ENCODE assay signal across 8 cellular contexts in genomic region chr7:5045558-5046396, GRCh38. TPM values are rescaled to one million over a fixed set of nuclear protein-coding genes. Genes with fewer than 3 reads are reported as not detected.
DNase-seq lines count a peak whose midpoint lies in the region; ATAC-seq and TF ChIP-seq lines count a peak whose summit lies in the region.

RBAK (plus strand) TSS chr7:5045860; CDS start chr7:5048077, 2,217 bp downstream.

- peak within 1 kb of the TSS; percentile 57 for H3K27ac ChIP-seq in right cardiac atrium (ENCODE audit: low read length)
- peak within 1 kb of the TSS; percentile 53 to 67 for H3K27ac ChIP-seq in uterus

- under 1% methylated on average over 69 of the region's 69 CpGs for WGBS in right cardiac atrium

- no peaks in the 10 kb centered on the region for H3K9me3 ChIP-seq in right cardiac atrium (ENCODE audit: control insufficient read depth, low read length)
- no peaks in the 10 kb centered on the region for H3K9me3 ChIP-seq in uterus

- H3K4me3 ChIP-seq in right cardiac atrium (ENCODE audit: low read length) (peak within 1 kb of the TSS; percentile 77), uterus (peak within 1 kb of the TSS; percentile 65 to 68)

- peak in 1 of 2 donors; percentile 52 for TF ChIP-seq POLR2A in uterus (IDR thresholded peaks at IDR 0.05)

- H3K4me1 ChIP-seq in right cardiac atrium (ENCODE audit: control insufficient read depth, insufficient read depth, low read length), result no peaks in the 10 kb centered on the region
- no peaks in the 10 kb centered on the region for H3K4me1 ChIP-seq in uterus

- ATAC-seq in GM18502 (IDR thresholded peaks at IDR 0.05; ENCODE audit: poor library complexity, unreplicated experiment), result peak; percentile 98
- peak; percentile 99 for ATAC-seq in HG02938 (IDR thresholded peaks at IDR 0.05; ENCODE audit: unreplicated experiment)
- peak; percentile 100 for ATAC-seq in right cardiac atrium

- no peaks in the 10 kb centered on the region for H3K27me3 ChIP-seq in right cardiac atrium (ENCODE audit: control insufficient read depth, insufficient read depth)
- H3K27me3 ChIP-seq in uterus, result no peaks in the 10 kb centered on the region

- TF ChIP-seq CTCF in uterus (IDR thresholded peaks at IDR 0.05), result peak in 2 of 4 experiments; percentile 13 to 20

- intact Hi-C loops in right cardiac atrium (cut with DNase I) (no loop called here), uterus (cut with DNase I; ENCODE audit: low total_unique reads) (no loop called here)

- DNase-seq in NCI-H187 treated with DMSO at 0.1 percent for 48 hours (lab: John Stamatoyannopoulos, UW) (peak; percentile 22), T-helper 2 cell (peak; percentile 65 to 98 (median 83)), anterior cingulate cortex (lab: John Stamatoyannopoulos, UW) (peak; percentile 50 to 96 (median 88)), right cardiac atrium (peak; percentile 98), pulmonary artery endothelial cell (ENCODE audit: low read depth, low spot score) (peak; percentile 35), uterus (peak; percentile 90 to 91)

- H3K36me3 ChIP-seq in uterus, result no peaks in the 10 kb centered on the region

RNA-seq across cellular contexts. Expression of gene RBAK, which starts in this region (rescaled TPM):
- total RNA-seq in right cardiac atrium (10 to 100 TPM in 2 of 4 donors, 1 to 10 TPM in 2; 7.9 to 11.6 (median 9.8) TPM), pulmonary artery endothelial cell (6.6 and 7.1 TPM in 2 replicates), uterus (10 to 100 TPM in 3 of 4 donors, 1 to 10 TPM in 1; 2.1 to 26.9 (median 13.5) TPM)
- polyA plus RNA-seq in right cardiac atrium, result 3.5 TPM

Comparison
In these comparisons a context has a peak if more than half of its experiments do, and no peak if none do; other contexts are left out.
1. Peak in every context shown above with its lines: DNase-seq, ATAC-seq, H3K4me3 ChIP-seq and H3K27ac ChIP-seq.
2. DNase-seq: peak in every context shown above with its lines; median percentile 98 in right cardiac atrium; 90 in uterus; 88 in anterior cingulate cortex; 83 in T-helper 2 cell; 35 in pulmonary artery endothelial cell; 22 in NCI-H187 treated with DMSO at 0.1 percent for 48 hours.